In genomic region chrX:154541896-154542722, GRCh38 we compare ENCODE assay signal across 1 cellular context.
TF ChIP-seq lines count a peak whose summit lies in the region.

No MANE protein-coding gene starts in this region.

TF ChIP-seq in A549, 52 proteins besides CTCF, POLR2A, EP300 and RAD21 (continued from another document):
- TF ChIP-seq MAX (IDR thresholded peaks at IDR 0.05) = peak; percentile 78
- TF ChIP-seq HOXA7 (CRISPR knock-in tag; IDR thresholded peaks at IDR 0.05) = peak; percentile 53; the same call in 1 of the 2 replicates
- peak; percentile 84 for TF ChIP-seq GATA3 (IDR thresholded peaks at IDR 0.05; ENCODE audit: borderline replicate concordance)
- TF ChIP-seq NR3C1 (IDR thresholded peaks at IDR 0.05) = no peak
- TF ChIP-seq MAFK (IDR thresholded peaks at IDR 0.05; ENCODE audit: partially characterized antibody) = peak; percentile 100
- TF ChIP-seq USF2 (IDR thresholded peaks at IDR 0.05) = no peak
- TF ChIP-seq CBX8 (IDR thresholded peaks at IDR 0.05) = no peak
- 0 out of 2 replicates have a peak, but pooled peaks have one; percentile 27 for TF ChIP-seq RARB (CRISPR knock-in tag; IDR thresholded peaks at IDR 0.05)
- peak; percentile 90 for TF ChIP-seq TFCP2L1 (CRISPR knock-in tag; IDR thresholded peaks at IDR 0.05)
- peak; percentile 95 for TF ChIP-seq HOXB5 (CRISPR knock-in tag; IDR thresholded peaks at IDR 0.05)
- peak; percentile 85; the same call in 1 of the 2 replicates for TF ChIP-seq ZSCAN20 (CRISPR knock-in tag; IDR thresholded peaks at IDR 0.05)
- TF ChIP-seq NPAS2 (CRISPR knock-in tag; IDR thresholded peaks at IDR 0.05; ENCODE audit: borderline replicate concordance) = peak; percentile 66; the same call in 1 of the 2 replicates
- no peak; the same call in 2 of the 3 replicates for TF ChIP-seq BCL3 (IDR thresholded peaks at IDR 0.05)
- TF ChIP-seq ZC3H11A (IDR thresholded peaks at IDR 0.05) = no peak
- TF ChIP-seq TP53 (CRISPR knock-in tag; IDR thresholded peaks at IDR 0.05) = peak; percentile 96; the same call in 1 of the 2 replicates
- TF ChIP-seq MAZ (IDR thresholded peaks at IDR 0.05; ENCODE audit: borderline replicate concordance, low read depth, low read length) = no peak
- peak; percentile 99 for TF ChIP-seq NFE2L2 (conservative IDR thresholded peaks at IDR 0.05; ENCODE audit: low read length)
- TF ChIP-seq RNF2 (IDR thresholded peaks at IDR 0.05; ENCODE audit: borderline replicate concordance, low read depth) = no peak
- TF ChIP-seq ATOH8 (CRISPR knock-in tag; IDR thresholded peaks at IDR 0.05; ENCODE audit: low read depth) = peak; percentile 89
- TF ChIP-seq CHD2 (IDR thresholded peaks at IDR 0.05; ENCODE audit: low read length, partially characterized antibody) = no peak
- peak; percentile 92 for TF ChIP-seq HEYL (CRISPR knock-in tag; IDR thresholded peaks at IDR 0.05)
- peak; percentile 93 for TF ChIP-seq EHF (CRISPR knock-in tag; IDR thresholded peaks at IDR 0.05)
- no peak for TF ChIP-seq PHF8 (IDR thresholded peaks at IDR 0.05; ENCODE audit: borderline replicate concordance, low read depth)
- TF ChIP-seq FOSB (CRISPR knock-in tag; IDR thresholded peaks at IDR 0.05) = no peak; the same call in none of the 2 replicates
- no peak for TF ChIP-seq CBX2 (IDR thresholded peaks at IDR 0.05; ENCODE audit: borderline replicate concordance, low read depth)
- TF ChIP-seq HES2 (IDR thresholded peaks at IDR 0.05) = no peak
- no peak for TF ChIP-seq KDM1A (IDR thresholded peaks at IDR 0.05; ENCODE audit: low read depth)
- TF ChIP-seq CEBPB (IDR thresholded peaks at IDR 0.05) = peak in 1 of 2 experiments; percentile 34; a peak in 1 of 4 replicates
- TF ChIP-seq PBX3 (IDR thresholded peaks at IDR 0.05) = no peak; the same call in 1 of the 2 replicates
- no peak for TF ChIP-seq SMC3 (IDR thresholded peaks at IDR 0.05)
- TF ChIP-seq ZFP36 (IDR thresholded peaks at IDR 0.05; ENCODE audit: borderline replicate concordance, partially characterized antibody) = no peak
- TF ChIP-seq HDAC2 (IDR thresholded peaks at IDR 0.05) = no peak
